ENCODE assay signal across 8 cellular contexts in the genomic region with DNA sequence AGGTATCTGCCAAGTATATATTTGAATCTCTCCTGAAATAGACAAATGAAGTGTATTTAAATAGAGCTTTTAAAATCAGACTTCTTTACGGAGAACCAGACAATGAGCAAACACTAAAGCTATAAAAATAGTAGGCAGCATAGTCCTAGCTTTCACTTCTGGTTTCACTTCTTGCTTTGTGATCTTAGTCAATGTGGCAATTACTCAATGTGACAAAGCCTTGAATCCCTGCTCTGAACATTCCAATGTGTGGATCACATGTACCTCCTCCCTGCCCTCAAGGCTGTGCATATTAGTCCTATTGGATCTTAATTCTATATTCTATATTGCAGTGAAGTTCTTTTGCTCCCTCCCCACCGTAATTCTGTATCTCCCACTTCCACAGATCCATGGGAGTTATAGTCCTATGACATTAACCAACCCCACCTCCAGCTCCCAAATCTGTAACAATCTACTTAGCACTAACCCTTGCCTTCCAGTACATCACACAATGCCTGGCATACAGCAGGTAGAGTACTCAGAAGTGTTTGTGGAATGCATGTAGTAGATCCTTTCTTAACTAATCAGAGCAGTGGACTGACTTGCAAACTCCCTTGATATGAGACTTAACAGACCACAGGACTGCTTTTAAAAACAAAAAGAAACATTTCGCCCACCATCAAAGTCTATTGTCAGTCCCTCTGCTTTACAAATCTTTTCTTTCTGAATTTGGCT.
DNase-seq lines count a peak whose midpoint lies in the region; ATAC-seq lines count a peak whose summit lies in the region.

No MANE protein-coding gene starts in this region.

- peak overlapping the region; percentile 8 for H3K27ac Mint-ChIP-seq in activated naive CD8-positive, alpha-beta T cell treated with anti-CD3 and anti-CD28 coated beads, Interleukin-2, amount 50 U/mL, for 24 hours

- H3K36me3 Mint-ChIP-seq in activated naive CD8-positive, alpha-beta T cell treated with anti-CD3 and anti-CD28 coated beads, Interleukin-2, amount 50 U/mL, for 24 hours (ENCODE audit: low read depth), result no peaks in the 10 kb centered on the region

- peak overlapping the region; percentile 34 for H3K4me3 Mint-ChIP-seq in activated naive CD8-positive, alpha-beta T cell treated with anti-CD3 and anti-CD28 coated beads, Interleukin-2, amount 50 U/mL, for 24 hours

- ATAC-seq in GM21390 (IDR thresholded peaks at IDR 0.05; ENCODE audit: unreplicated experiment), result peak; percentile 69
- peak; percentile 74 for ATAC-seq in HG03571 (IDR thresholded peaks at IDR 0.05; ENCODE audit: unreplicated experiment)
- peak; percentile 51 for ATAC-seq in activated naive CD8-positive, alpha-beta T cell treated with anti-CD3 and anti-CD28 coated beads, Interleukin-2, amount 50 U/mL, for 24 hours

- DNase-seq in ELR (ENCODE audit: low read depth), result peak; percentile 91
- no peak for DNase-seq in activated naive CD8-positive, alpha-beta T cell treated with anti-CD3 and anti-CD28 coated beads, Interleukin-2, amount 50 U/mL, for 24 hours
- DNase-seq in kidney tubule cell (ENCODE audit: low spot score), result peak; percentile 81
- no peak for DNase-seq in NCI-H524 treated with DMSO at 0.1 percent for 48 hours (lab: John Stamatoyannopoulos, UW)
- no peak for DNase-seq in COLO668 (lab: John Stamatoyannopoulos, UW; ENCODE audit: unreplicated experiment)
- no peak for DNase-seq in activated T-cell treated with anti-CD3 and anti-CD28 coated beads, Interleukin-2, amount 50 U/mL, for 48 hours

- H3K27me3 Mint-ChIP-seq in activated naive CD8-positive, alpha-beta T cell treated with anti-CD3 and anti-CD28 coated beads, Interleukin-2, amount 50 U/mL, for 24 hours, result peaks cover 2% of the 10 kb centered on the region

- peaks cover 47% of the 10 kb centered on the region for H3K4me1 Mint-ChIP-seq in activated naive CD8-positive, alpha-beta T cell treated with anti-CD3 and anti-CD28 coated beads, Interleukin-2, amount 50 U/mL, for 24 hours

- H3K9me3 Mint-ChIP-seq in activated naive CD8-positive, alpha-beta T cell treated with anti-CD3 and anti-CD28 coated beads, Interleukin-2, amount 50 U/mL, for 24 hours, result no peaks in the 10 kb centered on the region

Comparison
In these comparisons a context has a peak if more than half of its experiments do, and no peak if none do; other contexts are left out.
1. DNase-seq: peak in ELR (single experiment) and kidney tubule cell (single experiment); none in activated naive CD8-positive, alpha-beta T cell treated with anti-CD3 and anti-CD28 coated beads, Interleukin-2, amount 50 U/mL, for 24 hours (single experiment), NCI-H524 treated with DMSO at 0.1 percent for 48 hours (single experiment), COLO668 (single experiment) and activated T-cell treated with anti-CD3 and anti-CD28 coated beads, Interleukin-2, amount 50 U/mL, for 48 hours (0 of 2).
2. Peak in every context shown above with its lines, with median percentiles within 50 percentile points of each other: ATAC-seq.